20 cellular contexts compared by ENCODE assay signal in genomic region chr5:149150457-149150856, GRCh38. TPM values are rescaled to one million over a fixed set of nuclear protein-coding genes. Genes with fewer than 3 reads are reported as not detected.
DNase-seq lines count a peak whose midpoint lies in the region; ATAC-seq, FAIRE-seq and TF ChIP-seq lines count a peak whose summit lies in the region.
"Had no signal": no experiment of that assay in that cellular context is flagged by ENCODE, and none has a peak within 500 bp of the region (broad histone marks: within the 10 kb centered on the region; RNA-seq: fewer than 3 reads in every experiment).

No MANE protein-coding gene starts in this region.

- no peaks in the 10 kb centered on the region for H4K20me1 ChIP-seq in mammary epithelial cell (ENCODE audit: insufficient read depth, low read length)

- no peak for TF ChIP-seq CTCF in breast epithelium (IDR thresholded peaks at IDR 0.05)
- TF ChIP-seq CTCF in mammary epithelial cell (conservative IDR thresholded peaks at IDR 0.05 in 1 of 2, IDR thresholded peaks at IDR 0.05 in 1 of 2; ENCODE audit: extremely low read depth in 1 of 2, insufficient read depth in 1 of 2, low read depth in 1 of 2, low read length in 2 of 2), result no peak
- TF ChIP-seq CTCF in VCaP (conservative IDR thresholded peaks at IDR 0.05), result no peak
- TF ChIP-seq CTCF in kidney (IDR thresholded peaks at IDR 0.05; ENCODE audit: borderline replicate concordance, extremely low read depth, insufficient read depth), result no peak
- no peak for TF ChIP-seq CTCF in upper lobe of right lung (IDR thresholded peaks at IDR 0.05)

- H3K27ac ChIP-seq in breast epithelium (peak overlapping the region; percentile 50 to 86), mammary epithelial cell (ENCODE audit: insufficient read depth, low read depth, low read length) (no peak overlapping the region), VCaP (peak overlapping the region; percentile 81), kidney (ENCODE audit: low read depth in 2 of 2, low read length in 2 of 2) (peak overlapping the region; percentile 35 to 75), upper lobe of right lung (peak overlapping the region; percentile 15)
- H3K27ac ChIP-seq: A549 had no signal

- no peak for ATAC-seq in upper lobe of right lung
- ATAC-seq: A549; stimulated activated effector memory CD8-positive, alpha-beta T cell treated with anti-CD3 and anti-CD28 coated beads, Interleukin-12 subunit alpha, Interleukin-12 subunit beta, amount 100 ng/mL, for 72 hours had no signal

- no TSS peak for BruUV-seq in mammary epithelial cell (replicated peaks; lab: Mats Ljungman, UMichigan)

- no peak overlapping the region for H2AFZ ChIP-seq in mammary epithelial cell (ENCODE audit: low read depth, low read length)

- H3K36me3 ChIP-seq in breast epithelium, result no peaks in the 10 kb centered on the region
- H3K36me3 ChIP-seq in mammary epithelial cell (ENCODE audit: insufficient read depth, low read length), result no peaks in the 10 kb centered on the region
- no peaks in the 10 kb centered on the region for H3K36me3 ChIP-seq in kidney (ENCODE audit: control insufficient read depth in 1 of 2, insufficient read depth in 2 of 2, low read length in 2 of 2)
- H3K36me3 ChIP-seq in upper lobe of right lung, result no peaks in the 10 kb centered on the region
- H3K36me3 ChIP-seq: thyroid gland had no signal

- 47% methylated on average over 5 of the region's 5 CpGs for WGBS in mammary epithelial cell (ENCODE audit: low coverage, missing lambda C conversion rate)

- in situ Hi-C loops in mammary epithelial cell (cut with MboI; ENCODE audit: low sequenced_read_pairs in 2 of 2), result no loop called here

- H3K79me2 ChIP-seq in mammary epithelial cell (ENCODE audit: insufficient read depth, low read length), result peaks cover 74% of the 10 kb centered on the region

- dilution Hi-C loops in mammary epithelial cell (cut with HindIII; ENCODE audit: low sequenced_read_pairs), result no loop called here

- H3K9me3 ChIP-seq in breast epithelium (no peaks in the 10 kb centered on the region), mammary epithelial cell (replicated peaks; ENCODE audit: insufficient read depth, low read length) (no peaks in the 10 kb centered on the region), kidney (ENCODE audit: control insufficient read depth in 1 of 2, low read length in 2 of 2) (no peaks in the 10 kb centered on the region), upper lobe of right lung (no peaks in the 10 kb centered on the region)
- H3K9me3 ChIP-seq: thyroid gland had no signal

- no peak for FAIRE-seq in kidney (lab: Jason Lieb, UNC)
- FAIRE-seq: A549, H1 had no signal

- intact Hi-C loops in breast epithelium (cut with DNase I; ENCODE audit: low total_unique reads), result loop anchor here (10.0 kb wide), 1 partner anchor 74 kb away; no protein-coding TSS in a partner anchor
- intact Hi-C loops in mammary epithelial cell (cut with micrococcal nuclease), result no loop called here
- intact Hi-C loops in kidney (cut with DNase I), result no loop called here
- intact Hi-C loops in upper lobe of right lung (cut with DNase I), result no loop called here

- H3K4me1 ChIP-seq in breast epithelium (no peaks in the 10 kb centered on the region), mammary epithelial cell (ENCODE audit: insufficient read depth, low read length) (peaks cover 14% of the 10 kb centered on the region), kidney (ENCODE audit: control insufficient read depth in 1 of 2, insufficient read depth in 1 of 2, low read depth in 1 of 2, low read length in 2 of 2) (peaks cover 22 to 40% of the 10 kb centered on the region in 2 donors), upper lobe of right lung (peaks cover 58% of the 10 kb centered on the region)

- H3K9ac ChIP-seq in mammary epithelial cell (ENCODE audit: insufficient read depth, low read length) (no peak overlapping the region), kidney (ENCODE audit: low read length in 2 of 2) (no peak overlapping the region)

- no peak for DNase-seq in breast epithelium (ENCODE audit: low spot score in 2 of 2)
- DNase-seq in mammary epithelial cell, result no peak
- DNase-seq in kidney, result no peak
- no peak for DNase-seq in upper lobe of right lung
- no peak for DNase-seq in NCI-H2227 treated with DMSO at 0.1 percent for 48 hours (lab: John Stamatoyannopoulos, UW)
- no peak for DNase-seq in stimulated activated CD4-positive, alpha-beta T cell treated with anti-CD3 and anti-CD28 coated beads, Interleukin-15, amount 100 ng/mL, for 24 hours
- no peak for DNase-seq in effector CD4-positive, alpha-beta T cell
- DNase-seq: activated CD4-positive, alpha-beta T cell treated with anti-CD3 and anti-CD28 coated beads, Interleukin-2, amount 50 U/mL, for 4 hours; activated naive CD4-positive, alpha-beta T cell treated with anti-CD3 and anti-CD28 coated beads, Interleukin-2, amount 50 U/mL, for 16 hours; KBM-7; kidney glomerular epithelial cell; NCI-H1105 treated with DMSO at 0.1 percent for 48 hours; NCI-H748 treated with DMSO at 0.1 percent for 48 hours; SW 1271; thyroid gland had no signal

- CTCF ChIA-PET in mammary epithelial cell (lab: Charles Lee; ENCODE audit: low non-redundant PET), result no interaction called here

- H3K4me3 ChIP-seq in breast epithelium (no peak overlapping the region), mammary epithelial cell (replicated peaks in 1 of 3; ENCODE audit: insufficient read depth in 1 of 3, low read depth in 2 of 3, low read length in 3 of 3) (no peak overlapping the region), kidney (ENCODE audit: low read length in 2 of 2) (no peak overlapping the region), upper lobe of right lung (no peak overlapping the region)
- H3K4me3 ChIP-seq: A549, coronary artery, thyroid gland had no signal

- no peak for TF ChIP-seq POLR2A in breast epithelium (IDR thresholded peaks at IDR 0.05)

- H3K4me2 ChIP-seq in mammary epithelial cell (ENCODE audit: insufficient read depth, low read depth, low read length), result no peak overlapping the region
- H3K4me2 ChIP-seq: A549 had no signal

- H3K27me3 ChIP-seq in breast epithelium, result no peaks in the 10 kb centered on the region
- no peaks in the 10 kb centered on the region for H3K27me3 ChIP-seq in mammary epithelial cell (ENCODE audit: insufficient read depth, low read length)
- H3K27me3 ChIP-seq in upper lobe of right lung, result no peaks in the 10 kb centered on the region
- H3K27me3 ChIP-seq: thyroid gland had no signal

RNA-seq across cellular contexts. Expression of gene ABLIM3, which starts 9.2 kb away (rescaled TPM):
- total RNA-seq in breast epithelium (10 to 100 TPM; 26.3 to 61.9 (median 57.4) TPM), mammary epithelial cell (10 to 100 TPM; 17.3 to 38.6 TPM), kidney (21.7 TPM), upper lobe of right lung (31.9 TPM)
- polyA plus RNA-seq in mammary epithelial cell (21.6 TPM), kidney (ENCODE audit: insufficient read depth, low read depth, low replicate concordance) (20.1 TPM)
- polyA minus RNA-seq in mammary epithelial cell, result 34.9 TPM
